ENCODE assay signal across 14 cellular contexts in the genomic region with DNA sequence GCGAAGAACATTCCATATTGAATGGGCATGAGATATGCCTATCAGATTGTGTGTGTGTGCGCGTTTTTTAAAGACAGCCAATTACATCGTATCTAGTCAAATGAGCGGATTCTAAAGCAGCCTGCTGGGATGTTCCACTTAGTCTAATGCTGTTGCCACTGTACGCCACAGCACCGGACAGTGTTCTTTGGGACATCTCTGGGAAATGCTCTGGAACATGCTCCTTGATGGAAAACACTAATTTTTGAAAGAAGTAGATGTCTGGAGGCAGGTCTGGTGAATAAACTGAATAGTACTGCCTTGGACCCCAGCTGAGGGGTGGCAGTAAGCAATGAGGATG. TPM values are rescaled to one million over a fixed set of nuclear protein-coding genes. Genes with fewer than 3 reads are reported as not detected.
DNase-seq lines count a peak whose midpoint lies in the region; ATAC-seq, FAIRE-seq and TF ChIP-seq lines count a peak whose summit lies in the region.
"Had no signal": no experiment of that assay in that cellular context is flagged by ENCODE, and none has a peak within 500 bp of the region (broad histone marks: within the 10 kb centered on the region; RNA-seq: fewer than 3 reads in every experiment).

No MANE protein-coding gene starts in this region.

- CTCF ChIA-PET in HepG2 (lab: Yijun Ruan, JAX; ENCODE audit: low intra/inter-chr PET ratio, low total read pairs) = no interaction called here

- DNase-seq in HepG2 (ENCODE audit: low spot score) (no peak), right lobe of liver (no peak), lower lobe of right lung (no peak), DMS79 (lab: John Stamatoyannopoulos, UW) (no peak), SIG-M5 (lab: John Stamatoyannopoulos, UW) (no peak)
- DNase-seq: activated CD8-positive, alpha-beta memory T cell treated with anti-CD3 and anti-CD28 coated beads for 24 hours; effector CD8-positive, alpha-beta T cell; H9; NCI-H1092 treated with DMSO at 0.1 percent for 48 hours; NCI-H446 treated with DMSO at 0.1 percent for 48 hours had no signal

- no peak overlapping the region for H2AFZ ChIP-seq in HepG2 (ENCODE audit: low read length)

- no peaks in the 10 kb centered on the region for H4K20me1 ChIP-seq in HepG2 (ENCODE audit: insufficient read depth, low read length)

- no peak for TF ChIP-seq POLR2A in HepG2 (IDR thresholded peaks at IDR 0.05; ENCODE audit: insufficient read depth in 1 of 2, low read depth in 2 of 2, low read length in 2 of 2)
- no peak for TF ChIP-seq POLR2A in right lobe of liver (IDR thresholded peaks at IDR 0.05)

- H3K4me3 ChIP-seq in HepG2 (replicated peaks in 1 of 3; ENCODE audit: insufficient read depth in 1 of 3, low read depth in 2 of 3, low read length in 3 of 3) (no peak overlapping the region), right lobe of liver (no peak overlapping the region), lower lobe of right lung (no peak overlapping the region)
- H3K4me3 ChIP-seq: adrenal gland had no signal

- intact Hi-C loops in HepG2 (cut with micrococcal nuclease; ENCODE audit: unreplicated experiment) = no loop called here
- intact Hi-C loops in right lobe of liver (cut with DNase I) = no loop called here
- intact Hi-C loops in lower lobe of right lung (cut with DNase I) = no loop called here

- H3K36me3 ChIP-seq in HepG2 (replicated peaks in 1 of 2; ENCODE audit: control insufficient read depth in 1 of 2, insufficient read depth in 2 of 2, low read length in 2 of 2) (peaks cover 9 to 24% of the 10 kb centered on the region in 2 experiments), right lobe of liver (peaks cover 0 to 12% (median 2%) of the 10 kb centered on the region in 4 donors), lower lobe of right lung (peaks cover 30% of the 10 kb centered on the region)

- in situ Hi-C loops in HepG2 (cut with HindIII; ENCODE audit: extremely low pct_ligation_motif_present, low pct_unique_long_range_greater_than_20kb) = no loop called here

- BruUV-seq in HepG2 (replicated peaks; lab: Mats Ljungman, UMichigan) = no TSS peak

- peaks cover 40% of the 10 kb centered on the region for H3K79me2 ChIP-seq in HepG2 (ENCODE audit: insufficient read depth, low read length)

- ATAC-seq in HepG2 (no peak), right lobe of liver (no peak), lower lobe of right lung (no peak), HG03439 (IDR thresholded peaks at IDR 0.05; ENCODE audit: unreplicated experiment) (no peak)
- ATAC-seq: sciatic nerve had no signal

- POLR2A ChIA-PET in HepG2 (lab: Yijun Ruan, JAX) = interaction anchor here (0.6 to 25.9 kb wide), 9 partner anchors 10 to 241 kb away, joined by 3 to 795 read pairs (median 13); a partner anchor contains a TSS

- TF ChIP-seq CTCF in HepG2 (CRISPR knock-in tag; IDR thresholded peaks at IDR 0.05) (no peak), right lobe of liver (IDR thresholded peaks at IDR 0.05) (no peak), lower lobe of right lung (IDR thresholded peaks at IDR 0.05) (no peak)

- no peak for TF ChIP-seq RAD21 in HepG2 (CRISPR knock-in tag; IDR thresholded peaks at IDR 0.05)

- WGBS in HepG2 (ENCODE audit: low lambda C conversion rate) = 92% methylated on average over 7 of the region's 7 CpGs
- WGBS in right lobe of liver (ENCODE audit: insufficient coverage, low coverage, low lambda C conversion rate, missing lambda C conversion rate) = 91% methylated on average over 7 of the region's 7 CpGs

- no peak overlapping the region for H3K9ac ChIP-seq in HepG2 (ENCODE audit: insufficient read depth, low read depth, low read length)

- H3K9me3 ChIP-seq in HepG2 (ENCODE audit: low read length) (no peaks in the 10 kb centered on the region), right lobe of liver (no peaks in the 10 kb centered on the region), lower lobe of right lung (no peaks in the 10 kb centered on the region)
- H3K9me3 ChIP-seq: adrenal gland had no signal

- H3K27ac ChIP-seq in HepG2 (ENCODE audit: extremely low read length, insufficient read depth, low read length) (peak overlapping the region; percentile 17), right lobe of liver (no peak overlapping the region), lower lobe of right lung (peak overlapping the region; percentile 90)

- FAIRE-seq in HepG2 (lab: Jason Lieb, UNC) = no peak
- FAIRE-seq: TTC549 had no signal

- H3K4me2 ChIP-seq in HepG2 (ENCODE audit: low read depth, low read length) = peak overlapping the region; percentile 86; the same call in 1 of the 2 replicates

- TF ChIP-seq EP300 in HepG2 (IDR thresholded peaks at IDR 0.05; ENCODE audit: low read depth in 2 of 2, low read length in 2 of 2) = no peak
- no peak for TF ChIP-seq EP300 in HepG2 (CRISPR knock-in tag; IDR thresholded peaks at IDR 0.05; ENCODE audit: borderline replicate concordance)

- H3K4me1 ChIP-seq in HepG2 (ENCODE audit: insufficient read depth, low read length) = peaks cover 77% of the 10 kb centered on the region
- H3K4me1 ChIP-seq in right lobe of liver = peaks cover 0 to 46% (median 13%) of the 10 kb centered on the region in 4 donors
- peaks cover 75% of the 10 kb centered on the region for H3K4me1 ChIP-seq in lower lobe of right lung

- no peaks in the 10 kb centered on the region; a peak in 1 of 5 replicates for H3K27me3 ChIP-seq in HepG2 (ENCODE audit: control insufficient read depth in 1 of 2, insufficient read depth in 2 of 2, low read length in 2 of 2)
- H3K27me3 ChIP-seq in right lobe of liver = no peaks in the 10 kb centered on the region
- no peaks in the 10 kb centered on the region for H3K27me3 ChIP-seq in lower lobe of right lung (ENCODE audit: low read depth)
- H3K27me3 ChIP-seq: adrenal gland had no signal

RNA-seq across cellular contexts. Expression of a gene that starts 3.6 kb away (rescaled TPM):
- total RNA-seq in HepG2 (2016; rRNA removed; fragmentation: Illumina TruSeq; extraction: Trizol) = 24.0 and 30.1 TPM in 2 replicates
- 24.1 and 32.5 TPM in 2 replicates for total RNA-seq in HepG2 (2016; cell fraction: cytosol; rRNA removed; fragmentation: Illumina TruSeq; extraction: Trizol; ENCODE audit: low read depth)
- 20.6 and 30.6 TPM in 2 replicates for total RNA-seq in HepG2 (2016; cell fraction: insoluble cytoplasmic fraction; rRNA removed; fragmentation: Illumina TruSeq; extraction: Trizol)
- 35.6 and 42.7 TPM in 2 replicates for total RNA-seq in HepG2 (2016; cell fraction: membrane; rRNA removed; fragmentation: Illumina TruSeq; extraction: Trizol)
- total RNA-seq in HepG2 (2016; cell fraction: nucleus; rRNA removed; fragmentation: Illumina TruSeq; extraction: Trizol) = 27.9 and 33.6 TPM in 2 replicates
- polyA plus RNA-seq in HepG2 (2011; rRNA removed) = 70.4 and 111 TPM in 2 replicates
- 56.0 and 56.1 TPM in 2 replicates for polyA plus RNA-seq in HepG2 (2011; cell fraction: cytosol; rRNA removed)
- 277 and 295 TPM in 2 replicates for polyA plus RNA-seq in HepG2 (2011; cell fraction: nucleus; rRNA removed)
- 57.6 and 80.5 TPM in 2 replicates for polyA plus RNA-seq in HepG2 (2012)
- polyA plus RNA-seq in HepG2 (2016; cell fraction: cytosol; fragmentation: Illumina TruSeq; extraction: Trizol; ENCODE audit: low read depth) = 35.9 and 45.2 TPM in 2 replicates
- 34.2 and 35.6 TPM in 2 replicates for polyA plus RNA-seq in HepG2 (2016; cell fraction: insoluble cytoplasmic fraction; fragmentation: Illumina TruSeq; extraction: Trizol; ENCODE audit: low read depth)
- 43.2 and 51.3 TPM in 2 replicates for polyA plus RNA-seq in HepG2 (2016; cell fraction: membrane; fragmentation: Illumina TruSeq; extraction: Trizol; ENCODE audit: low read depth)
- 83.8 and 85.6 TPM in 2 replicates for polyA plus RNA-seq in HepG2 (2016; cell fraction: nucleus; fragmentation: Illumina TruSeq; extraction: Trizol; ENCODE audit: insufficient read depth, low read depth)
- 7.2 and 99.4 TPM in 2 replicates for polyA minus RNA-seq in HepG2 (2011; rRNA and poly(A)+ RNA removed; ENCODE audit: low replicate concordance)
- 17.1 and 21.3 TPM in 2 replicates for polyA minus RNA-seq in HepG2 (2011; cell fraction: cytosol; rRNA and poly(A)+ RNA removed)
- 30.6 and 39.5 TPM in 2 replicates for polyA minus RNA-seq in HepG2 (2011; cell fraction: nucleus; rRNA and poly(A)+ RNA removed)
- 10 to 100 TPM; 20.0 to 26.7 (median 21.9) TPM for total RNA-seq in right lobe of liver
- 28.9 TPM for total RNA-seq in lower lobe of right lung

RNA-seq across cellular contexts. Expression of a gene that starts 5.8 kb away (rescaled TPM):
- total RNA-seq in HepG2 (2016; rRNA removed; fragmentation: Illumina TruSeq; extraction: Trizol) (47.1 and 49.0 TPM in 2 replicates), right lobe of liver (10 to 100 TPM in 5 of 6 experiments, 1 to 10 TPM in 1; 7.6 to 22.7 (median 14.8) TPM), lower lobe of right lung (40.6 TPM)
- total RNA-seq in HepG2 (2016; cell fraction: cytosol; rRNA removed; fragmentation: Illumina TruSeq; extraction: Trizol; ENCODE audit: low read depth) = 32.5 and 36.5 TPM in 2 replicates
- 48.7 and 49.6 TPM in 2 replicates for total RNA-seq in HepG2 (2016; cell fraction: insoluble cytoplasmic fraction; rRNA removed; fragmentation: Illumina TruSeq; extraction: Trizol)
- total RNA-seq in HepG2 (2016; cell fraction: membrane; rRNA removed; fragmentation: Illumina TruSeq; extraction: Trizol) = 64.2 and 67.0 TPM in 2 replicates
- 33.2 and 34.7 TPM in 2 replicates for total RNA-seq in HepG2 (2016; cell fraction: nucleus; rRNA removed; fragmentation: Illumina TruSeq; extraction: Trizol)
- polyA plus RNA-seq in HepG2 (2011; rRNA removed) = 77.4 and 82.8 TPM in 2 replicates
- 32.5 and 38.0 TPM in 2 replicates for polyA plus RNA-seq in HepG2 (2011; cell fraction: cytosol; rRNA removed)
- polyA plus RNA-seq in HepG2 (2011; cell fraction: nucleus; rRNA removed) = 55.4 and 70.0 TPM in 2 replicates
- 42.2 and 51.9 TPM in 2 replicates for polyA plus RNA-seq in HepG2 (2012)
- polyA plus RNA-seq in HepG2 (2016; cell fraction: cytosol; fragmentation: Illumina TruSeq; extraction: Trizol; ENCODE audit: low read depth) = 54.3 and 54.6 TPM in 2 replicates
- 56.4 and 59.2 TPM in 2 replicates for polyA plus RNA-seq in HepG2 (2016; cell fraction: insoluble cytoplasmic fraction; fragmentation: Illumina TruSeq; extraction: Trizol; ENCODE audit: low read depth)
- polyA plus RNA-seq in HepG2 (2016; cell fraction: membrane; fragmentation: Illumina TruSeq; extraction: Trizol; ENCODE audit: low read depth) = 69.9 and 70.6 TPM in 2 replicates
- 76.9 and 78.6 TPM in 2 replicates for polyA plus RNA-seq in HepG2 (2016; cell fraction: nucleus; fragmentation: Illumina TruSeq; extraction: Trizol; ENCODE audit: insufficient read depth, low read depth)
- 73.7 and 82.9 TPM in 2 replicates for polyA minus RNA-seq in HepG2 (2011; rRNA and poly(A)+ RNA removed; ENCODE audit: low replicate concordance)
- 34.4 and 42.2 TPM in 2 replicates for polyA minus RNA-seq in HepG2 (2011; cell fraction: cytosol; rRNA and poly(A)+ RNA removed)
- polyA minus RNA-seq in HepG2 (2011; cell fraction: nucleus; rRNA and poly(A)+ RNA removed) = 35.4 and 43.0 TPM in 2 replicates

RNA-seq across cellular contexts. Expression of a gene that starts 9.9 kb away (rescaled TPM):
- total RNA-seq in HepG2 (2016; rRNA removed; fragmentation: Illumina TruSeq; extraction: Trizol) = 63.3 and 80.2 TPM in 2 replicates
- total RNA-seq in HepG2 (2016; cell fraction: cytosol; rRNA removed; fragmentation: Illumina TruSeq; extraction: Trizol; ENCODE audit: low read depth) = 20.2 and 21.5 TPM in 2 replicates
- 64.7 and 84.8 TPM in 2 replicates for total RNA-seq in HepG2 (2016; cell fraction: insoluble cytoplasmic fraction; rRNA removed; fragmentation: Illumina TruSeq; extraction: Trizol)
- total RNA-seq in HepG2 (2016; cell fraction: membrane; rRNA removed; fragmentation: Illumina TruSeq; extraction: Trizol) = 37.2 and 41.8 TPM in 2 replicates
- total RNA-seq in HepG2 (2016; cell fraction: nucleus; rRNA removed; fragmentation: Illumina TruSeq; extraction: Trizol) = 43.3 and 49.6 TPM in 2 replicates
- 73.6 and 75.1 TPM in 2 replicates for polyA plus RNA-seq in HepG2 (2011; rRNA removed)
- 52.3 and 54.6 TPM in 2 replicates for polyA plus RNA-seq in HepG2 (2011; cell fraction: cytosol; rRNA removed)
- 71.1 and 77.1 TPM in 2 replicates for polyA plus RNA-seq in HepG2 (2011; cell fraction: nucleus; rRNA removed)
- 51.9 and 66.6 TPM in 2 replicates for polyA plus RNA-seq in HepG2 (2012)
- 21.2 and 23.0 TPM in 2 replicates for polyA plus RNA-seq in HepG2 (2016; cell fraction: cytosol; fragmentation: Illumina TruSeq; extraction: Trizol; ENCODE audit: low read depth)
- polyA plus RNA-seq in HepG2 (2016; cell fraction: insoluble cytoplasmic fraction; fragmentation: Illumina TruSeq; extraction: Trizol; ENCODE audit: low read depth) = 106 and 107 TPM in 2 replicates
- 36.4 and 40.9 TPM in 2 replicates for polyA plus RNA-seq in HepG2 (2016; cell fraction: membrane; fragmentation: Illumina TruSeq; extraction: Trizol; ENCODE audit: low read depth)
- polyA plus RNA-seq in HepG2 (2016; cell fraction: nucleus; fragmentation: Illumina TruSeq; extraction: Trizol; ENCODE audit: insufficient read depth, low read depth) = 92.4 and 97.2 TPM in 2 replicates
- 156 and 185 TPM in 2 replicates for polyA minus RNA-seq in HepG2 (2011; rRNA and poly(A)+ RNA removed; ENCODE audit: low replicate concordance)
- polyA minus RNA-seq in HepG2 (2011; cell fraction: cytosol; rRNA and poly(A)+ RNA removed) = 31.4 and 36.2 TPM in 2 replicates
- polyA minus RNA-seq in HepG2 (2011; cell fraction: nucleus; rRNA and poly(A)+ RNA removed) = 60.5 and 67.6 TPM in 2 replicates
- 10 to 100 TPM; 14.7 to 32.8 (median 17.9) TPM for total RNA-seq in right lobe of liver
- total RNA-seq in lower lobe of right lung = 40.2 TPM

RNA-seq across cellular contexts. Expression of a gene that starts 10.5 kb away (rescaled TPM):
- total RNA-seq in HepG2 (2016; rRNA removed; fragmentation: Illumina TruSeq; extraction: Trizol) (224 and 234 TPM in 2 replicates), right lobe of liver (100 to 1,000 TPM in 2 of 6 experiments, 10 to 100 TPM in 4; 54.5 to 123 (median 66.6) TPM), lower lobe of right lung (89.8 TPM)
- 68.8 and 79.7 TPM in 2 replicates for total RNA-seq in HepG2 (2016; cell fraction: cytosol; rRNA removed; fragmentation: Illumina TruSeq; extraction: Trizol; ENCODE audit: low read depth)
- total RNA-seq in HepG2 (2016; cell fraction: insoluble cytoplasmic fraction; rRNA removed; fragmentation: Illumina TruSeq; extraction: Trizol) = 237 and 239 TPM in 2 replicates
- 60.8 and 63.4 TPM in 2 replicates for total RNA-seq in HepG2 (2016; cell fraction: membrane; rRNA removed; fragmentation: Illumina TruSeq; extraction: Trizol)
- 99.4 and 107 TPM in 2 replicates for total RNA-seq in HepG2 (2016; cell fraction: nucleus; rRNA removed; fragmentation: Illumina TruSeq; extraction: Trizol)
- 578 and 594 TPM in 2 replicates for polyA plus RNA-seq in HepG2 (2011; rRNA removed)
- polyA plus RNA-seq in HepG2 (2011; cell fraction: cytosol; rRNA removed) = 700 and 712 TPM in 2 replicates
- 285 and 326 TPM in 2 replicates for polyA plus RNA-seq in HepG2 (2011; cell fraction: nucleus; rRNA removed)
- polyA plus RNA-seq in HepG2 (2012) = 240 and 307 TPM in 2 replicates
- polyA plus RNA-seq in HepG2 (2016; cell fraction: cytosol; fragmentation: Illumina TruSeq; extraction: Trizol; ENCODE audit: low read depth) = 54.1 and 54.2 TPM in 2 replicates
- polyA plus RNA-seq in HepG2 (2016; cell fraction: insoluble cytoplasmic fraction; fragmentation: Illumina TruSeq; extraction: Trizol; ENCODE audit: low read depth) = 189 and 200 TPM in 2 replicates
- 43.8 and 45.1 TPM in 2 replicates for polyA plus RNA-seq in HepG2 (2016; cell fraction: membrane; fragmentation: Illumina TruSeq; extraction: Trizol; ENCODE audit: low read depth)
- 124 and 147 TPM in 2 replicates for polyA plus RNA-seq in HepG2 (2016; cell fraction: nucleus; fragmentation: Illumina TruSeq; extraction: Trizol; ENCODE audit: insufficient read depth, low read depth)
- 200 and 300 TPM in 2 replicates for polyA minus RNA-seq in HepG2 (2011; rRNA and poly(A)+ RNA removed; ENCODE audit: low replicate concordance)
- 65.6 and 78.5 TPM in 2 replicates for polyA minus RNA-seq in HepG2 (2011; cell fraction: cytosol; rRNA and poly(A)+ RNA removed)
- polyA minus RNA-seq in HepG2 (2011; cell fraction: nucleus; rRNA and poly(A)+ RNA removed) = 59.9 and 82.9 TPM in 2 replicates

RNA-seq across cellular contexts. Expression of a gene that starts 21.9 kb away (rescaled TPM):
- total RNA-seq in HepG2 (2016; rRNA removed; fragmentation: Illumina TruSeq; extraction: Trizol) (7.2 and 9.0 TPM in 2 replicates), right lobe of liver (10 to 100 TPM; 27.2 to 50.1 (median 34.7) TPM), lower lobe of right lung (87.0 TPM)
- total RNA-seq in HepG2 (2016; cell fraction: cytosol; rRNA removed; fragmentation: Illumina TruSeq; extraction: Trizol; ENCODE audit: low read depth) = 13.9 and 18.3 TPM in 2 replicates
- 7.1 and 9.2 TPM in 2 replicates for total RNA-seq in HepG2 (2016; cell fraction: insoluble cytoplasmic fraction; rRNA removed; fragmentation: Illumina TruSeq; extraction: Trizol)
- 12.5 and 15.9 TPM in 2 replicates for total RNA-seq in HepG2 (2016; cell fraction: membrane; rRNA removed; fragmentation: Illumina TruSeq; extraction: Trizol)
- total RNA-seq in HepG2 (2016; cell fraction: nucleus; rRNA removed; fragmentation: Illumina TruSeq; extraction: Trizol) = 3.2 and 4.0 TPM in 2 replicates
- 56.7 and 68.6 TPM in 2 replicates for polyA plus RNA-seq in HepG2 (2011; rRNA removed)
- polyA plus RNA-seq in HepG2 (2011; cell fraction: cytosol; rRNA removed) = 87.7 and 90.8 TPM in 2 replicates
- polyA plus RNA-seq in HepG2 (2011; cell fraction: nucleus; rRNA removed) = 35.8 and 44.7 TPM in 2 replicates
- polyA plus RNA-seq in HepG2 (2012) = 39.4 and 46.3 TPM in 2 replicates
- 27.3 and 33.3 TPM in 2 replicates for polyA plus RNA-seq in HepG2 (2016; cell fraction: cytosol; fragmentation: Illumina TruSeq; extraction: Trizol; ENCODE audit: low read depth)
- 20.9 and 22.2 TPM in 2 replicates for polyA plus RNA-seq in HepG2 (2016; cell fraction: insoluble cytoplasmic fraction; fragmentation: Illumina TruSeq; extraction: Trizol; ENCODE audit: low read depth)
- 21.7 and 27.9 TPM in 2 replicates for polyA plus RNA-seq in HepG2 (2016; cell fraction: membrane; fragmentation: Illumina TruSeq; extraction: Trizol; ENCODE audit: low read depth)
- polyA plus RNA-seq in HepG2 (2016; cell fraction: nucleus; fragmentation: Illumina TruSeq; extraction: Trizol; ENCODE audit: insufficient read depth, low read depth) = 11.7 and 13.5 TPM in 2 replicates
- polyA minus RNA-seq in HepG2 (2011; rRNA and poly(A)+ RNA removed; ENCODE audit: low replicate concordance) = 5.5 and 44.4 TPM in 2 replicates
- polyA minus RNA-seq in HepG2 (2011; cell fraction: cytosol; rRNA and poly(A)+ RNA removed) = 7.3 and 9.1 TPM in 2 replicates
- polyA minus RNA-seq in HepG2 (2011; cell fraction: nucleus; rRNA and poly(A)+ RNA removed) = 2.0 and 4.9 TPM in 2 replicates

Comparison
In these comparisons a context has a peak if more than half of its experiments do, and no peak if none do; other contexts are left out.
1. H3K27ac ChIP-seq: peak in HepG2 (single experiment) and lower lobe of right lung (single experiment); none in right lobe of liver (0 of 3).